ENCODE assay signal across 21 cellular contexts in genomic region chr6:16783485-16783884, GRCh38.
"Had no signal": no experiment of that assay in that cellular context is flagged by ENCODE, and none has a peak within 500 bp of the region (broad histone marks: within the 10 kb centered on the region; RNA-seq: fewer than 3 reads in every experiment).

No MANE protein-coding gene starts in this region.

- H3K27ac ChIP-seq: left ventricle myocardium inferior, transverse colon had no signal

- DNase-seq: activated CD4-positive, alpha-beta T cell treated with anti-CD3 and anti-CD28 coated beads for 4 hours; activated CD8-positive, alpha-beta T cell treated with anti-CD3 and anti-CD28 coated beads for 36 hours; activated gamma-delta T cell; activated T-cell treated with anti-CD3 and anti-CD28 coated beads, Interleukin-2, amount 50 U/mL, for 72 hours; caudate nucleus; hippocampal formation; kidney; left ventricle myocardium inferior; mucosa of descending colon; natural killer cell; small intestine; stimulated activated CD4-positive, alpha-beta T cell treated with anti-CD3 and anti-CD28 coated beads, Interleukin-4, amount 100 ng/mL, for 24 hours; stimulated activated naive CD4-positive, alpha-beta T cell treated with Interleukin-2 at 50 U/mL for 16 hours; substantia nigra; transverse colon had no signal

- H3K4me1 ChIP-seq: transverse colon had no signal

- H3K27me3 ChIP-seq: transverse colon had no signal

- H3K9me3 ChIP-seq: left ventricle myocardium inferior, mucosa of descending colon, transverse colon had no signal

- H3K4me3 ChIP-seq: left ventricle myocardium inferior, mucosa of descending colon, transverse colon had no signal

- H3K36me3 ChIP-seq: left ventricle myocardium inferior, transverse colon had no signal

- ATAC-seq: activated CD8-positive, alpha-beta T cell treated with anti-CD3 and anti-CD28 coated beads for 36 hours; activated naive CD4-positive, alpha-beta T cell treated with anti-CD3 and anti-CD28 coated beads, Interleukin-2, amount 50 U/mL, for 72 hours; activated T-cell treated with anti-CD3 and anti-CD28 coated beads, Interleukin-2, amount 50 U/mL, for 72 hours; esophagus mucosa; mucosa of descending colon; natural killer cell; WTC11 had no signal

- FAIRE-seq: colon, endometrium, kidney, small intestine, TTC549 had no signal
